Comparison of ENCODE assay signal across 9 cellular contexts in the genomic region with DNA sequence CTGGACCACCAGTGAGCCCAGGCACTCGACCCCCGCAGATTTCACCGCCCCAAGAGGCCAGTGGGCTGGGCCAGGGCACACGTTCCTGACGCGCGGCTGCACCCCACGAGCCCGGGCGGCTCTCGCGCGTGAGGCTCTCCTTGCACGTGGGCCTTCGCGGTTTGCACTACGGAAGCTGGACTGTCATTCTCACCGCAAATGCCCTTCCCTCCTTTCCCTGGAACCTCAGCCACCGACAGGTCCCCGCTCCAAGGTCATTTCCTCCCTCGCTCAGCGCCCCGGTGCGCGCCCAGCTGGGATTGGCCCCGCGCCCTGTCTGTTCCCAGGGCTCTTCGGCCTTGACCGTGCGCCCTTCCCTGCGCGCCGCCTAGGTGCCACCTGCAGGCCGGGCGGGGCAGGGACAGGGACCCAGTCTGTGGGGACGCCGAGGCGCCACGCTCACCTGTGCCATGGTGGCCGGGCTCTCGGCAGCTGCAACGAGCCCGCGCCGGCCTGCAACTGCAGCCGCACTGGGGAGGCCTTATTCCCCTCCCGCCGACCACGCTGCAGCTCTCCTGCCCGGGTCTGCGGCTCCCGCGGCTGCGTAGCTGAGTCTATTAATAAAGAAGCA. TPM values are rescaled to one million over a fixed set of nuclear protein-coding genes. Genes with fewer than 3 reads are reported as not detected.
DNase-seq lines count a peak whose midpoint lies in the region; ATAC-seq and TF ChIP-seq lines count a peak whose summit lies in the region.
"Had no signal": no experiment of that assay in that cellular context is flagged by ENCODE, and none has a peak within 500 bp of the region (broad histone marks: within the 10 kb centered on the region; RNA-seq: fewer than 3 reads in every experiment).

No MANE protein-coding gene starts in this region.

- peaks cover 14 to 19% of the 10 kb centered on the region in 2 experiments for H3K27me3 ChIP-seq in mesenchymal stem cell (ENCODE audit: control insufficient read depth in 1 of 2, insufficient read depth in 1 of 2, low read length in 2 of 2)

- 2% methylated on average over 54 of the region's 54 CpGs for WGBS in mesenchymal stem cell

- H3K9ac ChIP-seq in mesenchymal stem cell (ENCODE audit: low read length), result no peak overlapping the region

- ATAC-seq in GM21737 (IDR thresholded peaks at IDR 0.05; ENCODE audit: unreplicated experiment), result peak; percentile 47

- H3K4me3 Mint-ChIP-seq in chondrocyte (ENCODE audit: unreplicated experiment), result peak overlapping the region; percentile 60

- peaks cover 40% of the 10 kb centered on the region for H3K4me1 Mint-ChIP-seq in chondrocyte (ENCODE audit: low read depth)

- no peak overlapping the region for H3K27ac ChIP-seq in mesenchymal stem cell (ENCODE audit: low read length, poor library complexity, severe bottlenecking)
- H3K27ac ChIP-seq: SJSA1 had no signal

- no peak overlapping the region for H2BK15ac ChIP-seq in mesenchymal stem cell (ENCODE audit: low read depth, poor library complexity, severe bottlenecking)

- H3K18ac ChIP-seq in mesenchymal stem cell (ENCODE audit: low read depth in 1 of 2, low read length in 2 of 2), result peak overlapping the region; percentile 73 to 84

- peaks cover 2% of the 10 kb centered on the region for H3K36me3 Mint-ChIP-seq in chondrocyte (ENCODE audit: low read depth)

- H2AK5ac ChIP-seq in mesenchymal stem cell (ENCODE audit: low read length, severe bottlenecking), result no peak overlapping the region

- peak overlapping the region in 1 of 2 experiments; percentile 53 for H3K4me3 ChIP-seq in mesenchymal stem cell (ENCODE audit: insufficient read depth in 1 of 2, low read depth in 1 of 2, low read length in 2 of 2)
- H3K4me3 ChIP-seq: SJSA1 had no signal

- no peaks in the 10 kb centered on the region for H3K36me3 ChIP-seq in mesenchymal stem cell (ENCODE audit: control insufficient read depth in 1 of 2, insufficient read depth in 2 of 2, low read depth in 1 of 2, low read length in 2 of 2)

- peak; percentile 73 for TF ChIP-seq CTCF in chondrocyte (IDR thresholded peaks at IDR 0.05)

- no peaks in the 10 kb centered on the region for H3K9me3 Mint-ChIP-seq in chondrocyte (ENCODE audit: low read depth)

- no peak overlapping the region for H2BK120ac ChIP-seq in mesenchymal stem cell (ENCODE audit: low read depth, low read length)

- H3K27ac Mint-ChIP-seq in chondrocyte (ENCODE audit: unreplicated experiment), result no peak overlapping the region

- H2BK12ac ChIP-seq in mesenchymal stem cell (ENCODE audit: low read length in 2 of 2), result peak overlapping the region in 1 of 2 experiments; percentile 31

- H2AFZ ChIP-seq in mesenchymal stem cell (ENCODE audit: low read depth, low read length), result peak overlapping the region; percentile 93

- peak overlapping the region; percentile 79 for H4K8ac ChIP-seq in mesenchymal stem cell (ENCODE audit: low read length)

- peaks cover 3% of the 10 kb centered on the region for H3K79me1 ChIP-seq in mesenchymal stem cell (replicated peaks; ENCODE audit: low read length, poor library complexity, severe bottlenecking)

- H3K14ac ChIP-seq in mesenchymal stem cell (ENCODE audit: low read length in 2 of 2), result peak overlapping the region in 1 of 2 experiments; percentile 2

- H3K27me3 Mint-ChIP-seq in chondrocyte (ENCODE audit: low read depth), result peaks cover 23% of the 10 kb centered on the region

- H4K91ac ChIP-seq in mesenchymal stem cell (ENCODE audit: low read length), result peak overlapping the region; percentile 34

- H2BK5ac ChIP-seq in mesenchymal stem cell (ENCODE audit: low read depth, low read length, poor library complexity, severe bottlenecking), result no peak overlapping the region

- no peaks in the 10 kb centered on the region for H3K9me3 ChIP-seq in mesenchymal stem cell (ENCODE audit: control insufficient read depth, low read length)
- H3K9me3 ChIP-seq: SJSA1 had no signal

- H3K4me2 ChIP-seq in mesenchymal stem cell (ENCODE audit: low read length, poor library complexity, severe bottlenecking), result peak overlapping the region; percentile 88

- peaks cover 36% of the 10 kb centered on the region for H3K4me1 ChIP-seq in mesenchymal stem cell (ENCODE audit: control insufficient read depth, insufficient read depth, low read depth, low read length)

- DNase-seq in DMS53 (lab: John Stamatoyannopoulos, UW) (peak; percentile 99), NCI-H1417 (lab: John Stamatoyannopoulos, UW) (peak; percentile 80 to 95 (median 94)), chondrocyte (ENCODE audit: low spot score) (no peak), mesenchymal stem cell (peak; percentile 47), EL (no peak)
- peak; percentile 35 to 63 (median 52) for DNase-seq in activated CD4-positive, CD25-positive, alpha-beta regulatory T cell (lab: John Stamatoyannopoulos, UW)
- DNase-seq in stimulated activated CD8-positive, alpha-beta memory T cell treated with anti-CD3 and anti-CD28 coated beads, Interleukin-7, amount 100 ng/mL, for 1 hour (ENCODE audit: low read depth in 2 of 2), result peak; percentile 46 to 51

- H3K23ac ChIP-seq in mesenchymal stem cell (ENCODE audit: low read length in 2 of 2), result peak overlapping the region in 1 of 2 experiments; percentile 25

- H3K4ac ChIP-seq in mesenchymal stem cell (ENCODE audit: low read depth in 1 of 2, low read length in 2 of 2), result peak overlapping the region in 1 of 2 experiments; percentile 10

RNA-seq across cellular contexts. Expression of a gene that starts 2.1 kb away (rescaled TPM):
- 58.0 to 83.0 TPM (median 58.8 TPM) in 3 replicates for total RNA-seq in chondrocyte
- 28.4 TPM for polyA plus RNA-seq in mesenchymal stem cell (2013, experiment 1 of 2)
- polyA plus RNA-seq in mesenchymal stem cell (2013, experiment 2 of 2), result 27.0 TPM

RNA-seq across cellular contexts. Expression of a gene that starts 59.8 kb away (rescaled TPM):
- 31.5 to 41.4 TPM (median 36.9 TPM) in 3 replicates for total RNA-seq in chondrocyte
- 71.6 TPM for polyA plus RNA-seq in mesenchymal stem cell (2013, experiment 1 of 2)
- polyA plus RNA-seq in mesenchymal stem cell (2013, experiment 2 of 2), result 69.8 TPM

RNA-seq across cellular contexts. Expression of a gene that starts 59.9 kb away (rescaled TPM):
- total RNA-seq in chondrocyte, result 17.4 to 21.4 TPM (median 18.1 TPM) in 3 replicates
- 5.9 TPM for polyA plus RNA-seq in mesenchymal stem cell (2013, experiment 1 of 2)
- polyA plus RNA-seq in mesenchymal stem cell (2013, experiment 2 of 2), result 5.1 TPM

Comparison
In these comparisons a context has a peak if more than half of its experiments do, and no peak if none do; other contexts are left out.
1. DNase-seq: peak in DMS53 (single experiment), NCI-H1417 (3 of 3), activated CD4-positive, CD25-positive, alpha-beta regulatory T cell (4 of 4), mesenchymal stem cell (single experiment) and stimulated activated CD8-positive, alpha-beta memory T cell treated with anti-CD3 and anti-CD28 coated beads, Interleukin-7, amount 100 ng/mL, for 1 hour (2 of 2); none in chondrocyte (single experiment) and EL (single experiment).